1 cellular context compared by ENCODE assay signal in genomic region chr2:96638144-96639121, GRCh38.
A peak's percentile ranks its signal among the peaks of the same experiment; 100 is the strongest.
TF ChIP-seq lines count a peak whose summit lies in the region.

Gene KANSL3 (minus strand): TSS chr2:96638312. CDS start chr2:96637135, 1,177 bp downstream.

TF ChIP-seq in HEK293, 187 proteins besides CTCF, POLR2A, EP300 and RAD21 (continued from another document and continues in another):
- TF ChIP-seq PBX3 (CRISPR knock-in tag; IDR thresholded peaks at IDR 0.05) (peak; percentile 87), ZNF280D (tag by site-specific recombination; IDR thresholded peaks at IDR 0.05) (peak; percentile 60; the same call in 1 of the 2 replicates), ZNF785 (tag by site-specific recombination; IDR thresholded peaks at IDR 0.05) (no peak), ZNF629 (tag by site-specific recombination; IDR thresholded peaks at IDR 0.05) (peak; percentile 71), IKZF3 (tag by site-specific recombination; IDR thresholded peaks at IDR 0.05) (peak; percentile 57; the same call in 1 of the 2 replicates), ZNF585B (tag by site-specific recombination; IDR thresholded peaks at IDR 0.05) (no peak), ZNF2 (tag by site-specific recombination; IDR thresholded peaks at IDR 0.05) (peak; percentile 74; the same call in 1 of the 2 replicates), REST (tag by site-specific recombination; IDR thresholded peaks at IDR 0.05) (peak; percentile 59; the same call in 1 of the 2 replicates), SALL2 (tag by site-specific recombination; IDR thresholded peaks at IDR 0.05; ENCODE audit: borderline replicate concordance) (peak; percentile 93; the same call in 1 of the 2 replicates), GLIS2 (tag by site-specific recombination; IDR thresholded peaks at IDR 0.05) (peak; percentile 46; the same call in 1 of the 2 replicates), YY2 (tag by site-specific recombination; IDR thresholded peaks at IDR 0.05) (peak; percentile 70), TSHZ1 (tag by site-specific recombination; IDR thresholded peaks at IDR 0.05; ENCODE audit: borderline replicate concordance) (peak; percentile 77), ZNF560 (tag by site-specific recombination; IDR thresholded peaks at IDR 0.05; ENCODE audit: borderline replicate concordance) (0 out of 2 replicates have a peak, but pooled peaks have one; percentile 36), ZNF202 (tag by site-specific recombination; IDR thresholded peaks at IDR 0.05; ENCODE audit: borderline replicate concordance) (no peak), ZNF324 (tag by site-specific recombination; IDR thresholded peaks at IDR 0.05) (peak; percentile 97), ZNF335 (tag by site-specific recombination; conservative IDR thresholded peaks at IDR 0.05) (peak; percentile 78), ZFP69B (tag by site-specific recombination; IDR thresholded peaks at IDR 0.05) (peak; percentile 83), SP3 (tag by site-specific recombination; IDR thresholded peaks at IDR 0.05) (peak; percentile 88), YY1 (tag by site-specific recombination; IDR thresholded peaks at IDR 0.05) (peak; percentile 78; the same call in 1 of the 2 replicates), ZBTB21 (tag by site-specific recombination; IDR thresholded peaks at IDR 0.05) (peak; percentile 63; the same call in 1 of the 2 replicates), ZBTB7A (tag by site-specific recombination; IDR thresholded peaks at IDR 0.05; ENCODE audit: low read depth) (peak; percentile 75; the same call in 1 of the 2 replicates), ZNF777 (tag by site-specific recombination; IDR thresholded peaks at IDR 0.05; ENCODE audit: borderline replicate concordance) (no peak), ZNF76 (tag by site-specific recombination; IDR thresholded peaks at IDR 0.05; ENCODE audit: borderline replicate concordance, low read depth) (peak; percentile 83), ZNF121 (tag by site-specific recombination; IDR thresholded peaks at IDR 0.05) (0 out of 2 replicates have a peak, but pooled peaks have one; percentile 27), ZNF768 (tag by site-specific recombination; IDR thresholded peaks at IDR 0.05) (no peak), ZFHX2 (tag by site-specific recombination; conservative IDR thresholded peaks at IDR 0.05) (peak; percentile 89), ZNF600 (tag by site-specific recombination; IDR thresholded peaks at IDR 0.05) (peak; percentile 43; the same call in 1 of the 2 replicates), KLF8 (tag by site-specific recombination; IDR thresholded peaks at IDR 0.05) (peak; percentile 94), ZNF501 (tag by site-specific recombination; IDR thresholded peaks at IDR 0.05) (peak; percentile 95)
- TF ChIP-seq, protein P1, sequence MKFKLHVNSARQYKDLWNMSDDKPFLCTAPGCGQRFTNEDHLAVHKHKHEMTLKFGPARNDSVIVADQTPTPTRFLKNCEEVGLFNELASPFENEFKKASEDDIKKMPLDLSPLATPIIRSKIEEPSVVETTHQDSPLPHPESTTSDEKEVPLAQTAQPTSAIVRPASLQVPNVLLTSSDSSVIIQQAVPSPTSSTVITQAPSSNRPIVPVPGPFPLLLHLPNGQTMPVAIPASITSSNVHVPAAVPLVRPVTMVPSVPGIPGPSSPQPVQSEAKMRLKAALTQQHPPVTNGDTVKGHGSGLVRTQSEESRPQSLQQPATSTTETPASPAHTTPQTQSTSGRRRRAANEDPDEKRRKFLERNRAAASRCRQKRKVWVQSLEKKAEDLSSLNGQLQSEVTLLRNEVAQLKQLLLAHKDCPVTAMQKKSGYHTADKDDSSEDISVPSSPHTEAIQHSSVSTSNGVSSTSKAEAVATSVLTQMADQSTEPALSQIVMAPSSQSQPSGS (tag by site-specific recombination; IDR thresholded peaks at IDR 0.05; ENCODE audit: low read depth) = no peak
- TF ChIP-seq, protein P2, sequence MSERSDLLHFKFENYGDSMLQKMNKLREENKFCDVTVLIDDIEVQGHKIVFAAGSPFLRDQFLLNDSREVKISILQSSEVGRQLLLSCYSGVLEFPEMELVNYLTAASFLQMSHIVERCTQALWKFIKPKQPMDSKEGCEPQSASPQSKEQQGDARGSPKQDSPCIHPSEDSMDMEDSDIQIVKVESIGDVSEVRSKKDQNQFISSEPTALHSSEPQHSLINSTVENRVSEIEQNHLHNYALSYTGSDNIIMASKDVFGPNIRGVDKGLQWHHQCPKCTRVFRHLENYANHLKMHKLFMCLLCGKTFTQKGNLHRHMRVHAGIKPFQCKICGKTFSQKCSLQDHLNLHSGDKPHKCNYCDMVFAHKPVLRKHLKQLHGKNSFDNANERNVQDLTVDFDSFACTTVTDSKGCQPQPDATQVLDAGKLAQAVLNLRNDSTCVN (tag by site-specific recombination; optimal IDR thresholded peaks at IDR 0.05) = peak; percentile 96
- TF ChIP-seq, protein P3, sequence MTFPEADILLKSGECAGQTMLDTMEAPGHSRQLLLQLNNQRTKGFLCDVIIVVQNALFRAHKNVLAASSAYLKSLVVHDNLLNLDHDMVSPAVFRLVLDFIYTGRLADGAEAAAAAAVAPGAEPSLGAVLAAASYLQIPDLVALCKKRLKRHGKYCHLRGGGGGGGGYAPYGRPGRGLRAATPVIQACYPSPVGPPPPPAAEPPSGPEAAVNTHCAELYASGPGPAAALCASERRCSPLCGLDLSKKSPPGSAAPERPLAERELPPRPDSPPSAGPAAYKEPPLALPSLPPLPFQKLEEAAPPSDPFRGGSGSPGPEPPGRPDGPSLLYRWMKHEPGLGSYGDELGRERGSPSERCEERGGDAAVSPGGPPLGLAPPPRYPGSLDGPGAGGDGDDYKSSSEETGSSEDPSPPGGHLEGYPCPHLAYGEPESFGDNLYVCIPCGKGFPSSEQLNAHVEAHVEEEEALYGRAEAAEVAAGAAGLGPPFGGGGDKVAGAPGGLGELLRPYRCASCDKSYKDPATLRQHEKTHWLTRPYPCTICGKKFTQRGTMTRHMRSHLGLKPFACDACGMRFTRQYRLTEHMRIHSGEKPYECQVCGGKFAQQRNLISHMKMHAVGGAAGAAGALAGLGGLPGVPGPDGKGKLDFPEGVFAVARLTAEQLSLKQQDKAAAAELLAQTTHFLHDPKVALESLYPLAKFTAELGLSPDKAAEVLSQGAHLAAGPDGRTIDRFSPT (tag by site-specific recombination; IDR thresholded peaks at IDR 0.05) = peak; percentile 18; the same call in 1 of the 2 replicates
- TF ChIP-seq, protein P4, sequence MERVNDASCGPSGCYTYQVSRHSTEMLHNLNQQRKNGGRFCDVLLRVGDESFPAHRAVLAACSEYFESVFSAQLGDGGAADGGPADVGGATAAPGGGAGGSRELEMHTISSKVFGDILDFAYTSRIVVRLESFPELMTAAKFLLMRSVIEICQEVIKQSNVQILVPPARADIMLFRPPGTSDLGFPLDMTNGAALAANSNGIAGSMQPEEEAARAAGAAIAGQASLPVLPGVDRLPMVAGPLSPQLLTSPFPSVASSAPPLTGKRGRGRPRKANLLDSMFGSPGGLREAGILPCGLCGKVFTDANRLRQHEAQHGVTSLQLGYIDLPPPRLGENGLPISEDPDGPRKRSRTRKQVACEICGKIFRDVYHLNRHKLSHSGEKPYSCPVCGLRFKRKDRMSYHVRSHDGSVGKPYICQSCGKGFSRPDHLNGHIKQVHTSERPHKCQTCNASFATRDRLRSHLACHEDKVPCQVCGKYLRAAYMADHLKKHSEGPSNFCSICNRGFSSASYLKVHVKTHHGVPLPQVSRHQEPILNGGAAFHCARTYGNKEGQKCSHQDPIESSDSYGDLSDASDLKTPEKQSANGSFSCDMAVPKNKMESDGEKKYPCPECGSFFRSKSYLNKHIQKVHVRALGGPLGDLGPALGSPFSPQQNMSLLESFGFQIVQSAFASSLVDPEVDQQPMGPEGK (tag by site-specific recombination; IDR thresholded peaks at IDR 0.05) = peak; percentile 11; the same call in 1 of the 2 replicates
- TF ChIP-seq, protein P5, sequence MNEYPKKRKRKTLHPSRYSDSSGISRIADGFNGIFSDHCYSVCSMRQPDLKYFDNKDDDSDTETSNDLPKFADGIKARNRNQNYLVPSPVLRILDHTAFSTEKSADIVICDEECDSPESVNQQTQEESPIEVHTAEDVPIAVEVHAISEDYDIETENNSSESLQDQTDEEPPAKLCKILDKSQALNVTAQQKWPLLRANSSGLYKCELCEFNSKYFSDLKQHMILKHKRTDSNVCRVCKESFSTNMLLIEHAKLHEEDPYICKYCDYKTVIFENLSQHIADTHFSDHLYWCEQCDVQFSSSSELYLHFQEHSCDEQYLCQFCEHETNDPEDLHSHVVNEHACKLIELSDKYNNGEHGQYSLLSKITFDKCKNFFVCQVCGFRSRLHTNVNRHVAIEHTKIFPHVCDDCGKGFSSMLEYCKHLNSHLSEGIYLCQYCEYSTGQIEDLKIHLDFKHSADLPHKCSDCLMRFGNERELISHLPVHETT (tag by site-specific recombination; IDR thresholded peaks at IDR 0.05) = peak; percentile 94
